Comparison of ENCODE assay signal across 37 cellular contexts in genomic region chr6:7851780-7852179, GRCh38. TPM values are rescaled to one million over a fixed set of nuclear protein-coding genes. Genes with fewer than 3 reads are reported as not detected.
A peak's percentile ranks its signal among the peaks of the same experiment; 100 is the strongest.
DNase-seq lines count a peak whose midpoint lies in the region; ATAC-seq, FAIRE-seq and TF ChIP-seq lines count a peak whose summit lies in the region.
"Had no signal": no experiment of that assay in that cellular context is flagged by ENCODE, and none has a peak within 500 bp of the region (broad histone marks: within the 10 kb centered on the region; RNA-seq: fewer than 3 reads in every experiment).

No MANE protein-coding gene starts in this region.

- no peaks in the 10 kb centered on the region for H3K4me1 Mint-ChIP-seq in T-helper 17 cell
- H3K4me1 Mint-ChIP-seq: B cell; CD14-positive monocyte; CD4-positive, alpha-beta memory T cell; CD4-positive, CD25-positive, alpha-beta regulatory T cell; CD8-positive, alpha-beta memory T cell had no signal

- no peaks in the 10 kb centered on the region for H3K79me2 ChIP-seq in osteoblast (ENCODE audit: insufficient read depth, low read length)

- H3K27ac Mint-ChIP-seq in T-helper 17 cell, result peak overlapping the region; percentile 14
- H3K27ac Mint-ChIP-seq: B cell; CD14-positive monocyte; CD4-positive, alpha-beta memory T cell; CD4-positive, alpha-beta T cell; CD4-positive, CD25-positive, alpha-beta regulatory T cell; CD8-positive, alpha-beta memory T cell; CD8-positive, alpha-beta T cell had no signal

- no peaks in the 10 kb centered on the region for H3K36me3 Mint-ChIP-seq in T-helper 17 cell (ENCODE audit: low read depth)
- H3K36me3 Mint-ChIP-seq: CD14-positive monocyte; CD4-positive, alpha-beta memory T cell; CD4-positive, CD25-positive, alpha-beta regulatory T cell; CD8-positive, alpha-beta memory T cell; CD8-positive, alpha-beta T cell had no signal

- H3K4me2 ChIP-seq in osteoblast (ENCODE audit: insufficient read depth, low read length), result no peak overlapping the region
- H3K4me2 ChIP-seq: A549; BLaER1; BLaER1 treated with 17β-estradiol and CSF1 and Interleukin-3, amounts not matched to agents 10 nM and 100 nM had no signal

- H3K36me3 ChIP-seq in HEK293 (ENCODE audit: control insufficient read depth in 2 of 2, insufficient read depth in 1 of 2, low read length in 2 of 2) (no peaks in the 10 kb centered on the region), transverse colon (no peaks in the 10 kb centered on the region), osteoblast (ENCODE audit: insufficient read depth, low read length) (no peaks in the 10 kb centered on the region), spleen (no peaks in the 10 kb centered on the region)
- H3K36me3 ChIP-seq: BE2C, BLaER1 had no signal

- CTCF ChIA-PET in HEK293 (lab: Yijun Ruan, JAX), result no interaction called here

- no peaks in the 10 kb centered on the region for H3K4me1 ChIP-seq in HEK293 (ENCODE audit: control insufficient read depth, insufficient read depth, low read length)
- no peaks in the 10 kb centered on the region for H3K4me1 ChIP-seq in transverse colon
- H3K4me1 ChIP-seq in osteoblast (ENCODE audit: insufficient read depth, low read length), result peaks cover 10% of the 10 kb centered on the region
- H3K4me1 ChIP-seq in spleen, result no peaks in the 10 kb centered on the region
- H3K4me1 ChIP-seq: A549, BE2C, BLaER1, Caco-2 had no signal

- TF ChIP-seq CTCF in HEK293 (tag by site-specific recombination; IDR thresholded peaks at IDR 0.05), result no peak
- TF ChIP-seq CTCF in transverse colon (IDR thresholded peaks at IDR 0.05), result no peak
- no peak for TF ChIP-seq CTCF in osteoblast (IDR thresholded peaks at IDR 0.05; ENCODE audit: extremely low read depth, low read depth, low read length)
- TF ChIP-seq CTCF in spleen (IDR thresholded peaks at IDR 0.05 in 8 of 11, conservative IDR thresholded peaks at IDR 0.05 in 3 of 11), result no peak

- FAIRE-seq in G401.6 (lab: Jason Lieb, UNC), result peak; percentile 17
- FAIRE-seq: A204.1, A549, D721Med had no signal

- peak; percentile 22 for DNase-seq in OCI-M1 (lab: John Stamatoyannopoulos, UW)
- no peak for DNase-seq in T-helper 17 cell
- DNase-seq in transverse colon, result no peak
- DNase-seq in osteoblast (ENCODE audit: insufficient read length, low spot score, missing footprints), result no peak
- no peak for DNase-seq in COLO829 (ENCODE audit: low spot score)
- no peak for DNase-seq in spleen
- DNase-seq: 8988T; ACHN; AML-193; BE2C; C1 segment of cervical spinal cord; Caco-2; Calu3; CD4-positive, alpha-beta memory T cell; CD4-positive, alpha-beta T cell; CD4-positive, CD25-positive, alpha-beta regulatory T cell; CD8-positive, alpha-beta memory T cell; CD8-positive, alpha-beta T cell; COR-L47; DMS 273 treated with DMSO at 0.1 percent for 48 hours; DMS153; DMS53; DMS79; DMS79 treated with DMSO at 0.1 percent for 48 hours; DND-41; EL had no signal

- in situ Hi-C loops in transverse colon (cut with MboI; ENCODE audit: low pct_ligation_motif_present in 1 of 4, low pct_unique_long_range_greater_than_20kb in 1 of 4, low sequenced_read_pairs in 3 of 4), result no loop called here

- H3K4me3 Mint-ChIP-seq in T-helper 17 cell, result no peak overlapping the region
- H3K4me3 Mint-ChIP-seq: B cell; CD14-positive monocyte; CD4-positive, alpha-beta memory T cell; CD4-positive, alpha-beta T cell; CD4-positive, CD25-positive, alpha-beta regulatory T cell; CD8-positive, alpha-beta memory T cell; CD8-positive, alpha-beta T cell had no signal

- H3K9me3 ChIP-seq in HEK293 (ENCODE audit: control insufficient read depth, insufficient read depth, low read depth, low read length) (no peaks in the 10 kb centered on the region; the same call in 1 of the 2 replicates), T-helper 17 cell (ENCODE audit: control insufficient read depth, low read length, poor library complexity, severe bottlenecking) (no peaks in the 10 kb centered on the region), transverse colon (peaks cover 11 to 22% of the 10 kb centered on the region in 2 donors), osteoblast (ENCODE audit: low read depth, low read length) (peaks cover 3% of the 10 kb centered on the region), spleen (peaks cover 0 to 43% (median 28%) of the 10 kb centered on the region in 8 donors)
- H3K9me3 ChIP-seq: BE2C had no signal

- no peak for ATAC-seq in T-helper 17 cell
- ATAC-seq: A549; CD8-positive, alpha-beta T cell had no signal

- peaks cover 4% of the 10 kb centered on the region for H3K27me3 Mint-ChIP-seq in T-helper 17 cell
- H3K27me3 Mint-ChIP-seq: CD4-positive, alpha-beta T cell had no signal

- H2AFZ ChIP-seq in osteoblast (ENCODE audit: low read length), result no peak overlapping the region

- no peak for TF ChIP-seq POLR2A in transverse colon (IDR thresholded peaks at IDR 0.05)
- TF ChIP-seq POLR2A in spleen (IDR thresholded peaks at IDR 0.05), result no peak

- POLR2A ChIA-PET in HEK293 (lab: Yijun Ruan, JAX), result no interaction called here

- intact Hi-C loops in transverse colon (cut with DNase I; ENCODE audit: low total_unique reads), result no loop called here
- intact Hi-C loops in spleen (cut with DNase I; ENCODE audit: low total_unique reads), result no loop called here

- H3K4me3 ChIP-seq in HEK293 (ENCODE audit: low read depth, low read length) (no peak overlapping the region), transverse colon (no peak overlapping the region), osteoblast (ENCODE audit: insufficient read depth, low read length) (no peak overlapping the region), spleen (no peak overlapping the region)
- H3K4me3 ChIP-seq: A549; BLaER1; BLaER1 treated with 17β-estradiol and CSF1 and Interleukin-3, amounts not matched to agents 10 nM and 100 nM had no signal

- H3K27ac ChIP-seq in HEK293 (ENCODE audit: extremely low read depth, low read depth, low read length) (no peak overlapping the region), transverse colon (no peak overlapping the region), osteoblast (ENCODE audit: low read depth, low read length) (no peak overlapping the region), spleen (no peak overlapping the region)
- H3K27ac ChIP-seq: 22Rv1; A549; BLaER1; BLaER1 treated with 17β-estradiol and CSF1 and Interleukin-3, amounts not matched to agents 10 nM and 100 nM; C4-2B had no signal

- H3K27me3 ChIP-seq in transverse colon, result no peaks in the 10 kb centered on the region
- no peaks in the 10 kb centered on the region for H3K27me3 ChIP-seq in osteoblast (ENCODE audit: insufficient read depth, low read length)
- no peaks in the 10 kb centered on the region for H3K27me3 ChIP-seq in spleen (replicated peaks in 1 of 7)
- H3K27me3 ChIP-seq: BLaER1; BLaER1 treated with 17β-estradiol and CSF1 and Interleukin-3, amounts not matched to agents 10 nM and 100 nM had no signal

- no peak for TF ChIP-seq EP300 in transverse colon (IDR thresholded peaks at IDR 0.05; ENCODE audit: low read depth)

- no peaks in the 10 kb centered on the region for H4K20me1 ChIP-seq in osteoblast (ENCODE audit: insufficient read depth, low read length)
- H4K20me1 ChIP-seq: BLaER1; BLaER1 treated with 17β-estradiol and CSF1 and Interleukin-3, amounts not matched to agents 10 nM and 100 nM had no signal

TF ChIP-seq in HEK293, 187 proteins besides CTCF, POLR2A, EP300 and RAD21:
- TF ChIP-seq SETDB1 (IDR thresholded peaks at IDR 0.05; ENCODE audit: insufficient read length, low read length), result peak; percentile 76
- TF ChIP-seq KLF9 (tag by site-specific recombination; IDR thresholded peaks at IDR 0.05; ENCODE audit: low read depth), result no peak
TF ChIP-seq in HEK293: peak in this region for 1.

RNA-seq across cellular contexts. Expression of gene TXNDC5, which starts 58.8 kb away (rescaled TPM):
- total RNA-seq in T-helper 17 cell (10 to 100 TPM; 18.6 to 19.8 TPM), transverse colon (100 to 1,000 TPM in 1 of 4 donors, 10 to 100 TPM in 3; 17.2 to 217 (median 65.2) TPM), osteoblast (189 and 344 TPM in 2 replicates), spleen (100 to 1,000 TPM; 125 to 645 (median 241) TPM)
- 10 to 100 TPM; 25.9 to 58.2 (median 48.7) TPM for polyA plus RNA-seq in spleen
